ENCODE assay signal across 32 cellular contexts in the genomic region with DNA sequence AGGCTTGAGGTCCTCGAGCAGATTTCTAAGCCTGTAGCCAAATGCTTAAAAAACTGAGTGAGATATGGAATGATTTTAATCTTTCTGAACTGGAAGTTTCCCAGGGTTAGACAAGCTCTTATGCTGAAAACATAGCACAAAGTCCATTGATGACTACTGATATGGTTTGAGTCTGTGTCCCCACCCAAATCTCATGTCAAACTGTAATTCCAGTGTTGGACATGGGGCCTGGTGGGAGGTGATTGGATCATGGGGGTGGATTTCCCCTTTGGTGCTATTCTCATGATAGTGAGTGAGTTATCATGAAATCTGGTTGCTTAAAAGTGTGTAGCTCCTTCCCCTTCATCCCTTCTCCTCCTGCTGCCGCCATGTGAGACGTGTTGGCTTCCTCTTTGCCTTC.
"Had no signal": no experiment of that assay in that cellular context is flagged by ENCODE, and none has a peak within 500 bp of the region (broad histone marks: within the 10 kb centered on the region; RNA-seq: fewer than 3 reads in every experiment).

No MANE protein-coding gene starts in this region.

- H3K4me3 Mint-ChIP-seq: activated B cell treated with CpG ODN at 0.5 μM for 24 hours; activated CD4-positive, alpha-beta memory T cell treated with anti-CD3 and anti-CD28 coated beads, Interleukin-2, amount 10 ng/mL, durations not matched to agents 7 days and 5 days; activated CD4-positive, alpha-beta T cell treated with anti-CD3 and anti-CD28 coated beads, Interleukin-2, amount 10 ng/mL, durations not matched to agents 7 days and 5 days; activated CD8-positive, alpha-beta memory T cell treated with anti-CD3 and anti-CD28 coated beads, Interleukin-2, amount 10 ng/mL, durations not matched to agents 7 days and 5 days; activated CD8-positive, alpha-beta T cell treated with anti-CD3 and anti-CD28 coated beads, Interleukin-2, amount 10 ng/mL, durations not matched to agents 7 days and 5 days; activated naive CD4-positive, alpha-beta T cell treated with anti-CD3 and anti-CD28 coated beads, Interleukin-2, amount 10 ng/mL, durations not matched to agents 7 days and 5 days; activated naive CD4-positive, alpha-beta T cell treated with anti-CD3 and anti-CD28 coated beads, Interleukin-2, amount 50 U/mL, for 24 hours; activated naive CD8-positive, alpha-beta T cell; activated naive CD8-positive, alpha-beta T cell treated with anti-CD3 and anti-CD28 coated beads, Interleukin-2, amount 10 ng/mL, durations not matched to agents 7 days and 5 days; activated naive CD8-positive, alpha-beta T cell treated with anti-CD3 and anti-CD28 coated beads, Interleukin-2, amount 50 U/mL, for 24 hours; activated T-cell treated with anti-CD3 and anti-CD28 coated beads, Interleukin-2, amount 50 U/mL, for 24 hours; T-helper 1 cell treated with Interleukin-12 subunit alpha and Interleukin-12 subunit beta and Interleukin-4 antibody, amounts not matched to agents 30 μg/mL and 1 μg/mL, for 36 hours; T-helper 2 cell treated with Interferon-gamma antibody and Interleukin-4, amounts not matched to agents 5 μg/mL and 100 μg/mL, for 36 hours had no signal

- H3K36me3 Mint-ChIP-seq: activated CD8-positive, alpha-beta memory T cell treated with anti-CD3 and anti-CD28 coated beads, Interleukin-2, amount 10 ng/mL, durations not matched to agents 7 days and 5 days; activated naive CD4-positive, alpha-beta T cell treated with anti-CD3 and anti-CD28 coated beads, Interleukin-2, amount 10 ng/mL, durations not matched to agents 7 days and 5 days; activated naive CD4-positive, alpha-beta T cell treated with anti-CD3 and anti-CD28 coated beads, Interleukin-2, amount 50 U/mL, for 24 hours; activated naive CD8-positive, alpha-beta T cell; activated naive CD8-positive, alpha-beta T cell treated with anti-CD3 and anti-CD28 coated beads, Interleukin-2, amount 10 ng/mL, durations not matched to agents 7 days and 5 days had no signal

- H3K4me3 ChIP-seq: body of pancreas, breast epithelium had no signal

- H3K27ac ChIP-seq: body of pancreas, brain microvascular endothelial cell, VCaP had no signal

- H3K9me3 Mint-ChIP-seq: activated B cell treated with CpG ODN at 0.5 μM for 24 hours; activated CD4-positive, alpha-beta memory T cell treated with anti-CD3 and anti-CD28 coated beads, Interleukin-2, amount 10 ng/mL, durations not matched to agents 7 days and 5 days; activated CD4-positive, alpha-beta T cell treated with anti-CD3 and anti-CD28 coated beads, Interleukin-2, amount 10 ng/mL, durations not matched to agents 7 days and 5 days; activated naive CD4-positive, alpha-beta T cell treated with anti-CD3 and anti-CD28 coated beads, Interleukin-2, amount 10 ng/mL, durations not matched to agents 7 days and 5 days; activated naive CD4-positive, alpha-beta T cell treated with anti-CD3 and anti-CD28 coated beads, Interleukin-2, amount 50 U/mL, for 24 hours; activated naive CD8-positive, alpha-beta T cell treated with anti-CD3 and anti-CD28 coated beads, Interleukin-2, amount 10 ng/mL, durations not matched to agents 7 days and 5 days; activated naive CD8-positive, alpha-beta T cell treated with anti-CD3 and anti-CD28 coated beads, Interleukin-2, amount 50 U/mL, for 24 hours; activated T-cell treated with anti-CD3 and anti-CD28 coated beads, Interleukin-2, amount 50 U/mL, for 24 hours; activated T-helper 2 cell treated with anti-CD3 and anti-CD28 coated beads, Interferon-gamma antibody, Interleukin-2, Interleukin-4, amounts not matched to agents 10 μg/mL and 5 μg/mL and 100 μg/mL, durations not matched to agents 14 hours and 24 hours and 36 hours; T-helper 1 cell treated with Interleukin-12 subunit alpha and Interleukin-12 subunit beta and Interleukin-4 antibody, amounts not matched to agents 30 μg/mL and 1 μg/mL, for 36 hours; T-helper 2 cell treated with Interferon-gamma antibody and Interleukin-4, amounts not matched to agents 5 μg/mL and 100 μg/mL, for 36 hours had no signal

- H3K27ac Mint-ChIP-seq: activated B cell treated with CpG ODN at 0.5 μM for 24 hours; activated CD4-positive, alpha-beta memory T cell treated with anti-CD3 and anti-CD28 coated beads, Interleukin-2, amount 10 ng/mL, durations not matched to agents 7 days and 5 days; activated CD4-positive, alpha-beta T cell treated with anti-CD3 and anti-CD28 coated beads, Interleukin-2, amount 10 ng/mL, durations not matched to agents 7 days and 5 days; activated CD8-positive, alpha-beta memory T cell treated with anti-CD3 and anti-CD28 coated beads, Interleukin-2, amount 10 ng/mL, durations not matched to agents 7 days and 5 days; activated CD8-positive, alpha-beta T cell treated with anti-CD3 and anti-CD28 coated beads, Interleukin-2, amount 10 ng/mL, durations not matched to agents 7 days and 5 days; activated naive CD4-positive, alpha-beta T cell treated with anti-CD3 and anti-CD28 coated beads, Interleukin-2, amount 10 ng/mL, durations not matched to agents 7 days and 5 days; activated naive CD4-positive, alpha-beta T cell treated with anti-CD3 and anti-CD28 coated beads, Interleukin-2, amount 50 U/mL, for 24 hours; activated naive CD8-positive, alpha-beta T cell; activated naive CD8-positive, alpha-beta T cell treated with anti-CD3 and anti-CD28 coated beads, Interleukin-2, amount 10 ng/mL, durations not matched to agents 7 days and 5 days; activated naive CD8-positive, alpha-beta T cell treated with anti-CD3 and anti-CD28 coated beads, Interleukin-2, amount 50 U/mL, for 24 hours; activated T-cell treated with anti-CD3 and anti-CD28 coated beads, Interleukin-2, amount 50 U/mL, for 24 hours; activated T-helper 2 cell treated with anti-CD3 and anti-CD28 coated beads, Interferon-gamma antibody, Interleukin-2, Interleukin-4, amounts not matched to agents 10 μg/mL and 5 μg/mL and 100 μg/mL, durations not matched to agents 14 hours and 24 hours and 36 hours; T-helper 1 cell treated with Interleukin-12 subunit alpha and Interleukin-12 subunit beta and Interleukin-4 antibody, amounts not matched to agents 30 μg/mL and 1 μg/mL, for 36 hours; T-helper 2 cell treated with Interferon-gamma antibody and Interleukin-4, amounts not matched to agents 5 μg/mL and 100 μg/mL, for 36 hours had no signal

- H3K9me3 ChIP-seq: body of pancreas, breast epithelium had no signal

- ATAC-seq: activated CD8-positive, alpha-beta memory T cell treated with anti-CD3 and anti-CD28 coated beads, Interleukin-2, amount 10 ng/mL, durations not matched to agents 7 days and 5 days; activated CD8-positive, alpha-beta T cell treated with anti-CD3 and anti-CD28 coated beads, Interleukin-2, amount 10 ng/mL, durations not matched to agents 7 days and 5 days; activated naive CD8-positive, alpha-beta T cell treated with anti-CD3 and anti-CD28 coated beads, Interleukin-2, amount 50 U/mL, for 24 hours; body of pancreas had no signal

- H3K4me1 Mint-ChIP-seq: activated B cell treated with CpG ODN at 0.5 μM for 24 hours; activated CD4-positive, alpha-beta memory T cell treated with anti-CD3 and anti-CD28 coated beads, Interleukin-2, amount 10 ng/mL, durations not matched to agents 7 days and 5 days; activated CD4-positive, alpha-beta T cell treated with anti-CD3 and anti-CD28 coated beads, Interleukin-2, amount 10 ng/mL, durations not matched to agents 7 days and 5 days; activated CD8-positive, alpha-beta memory T cell treated with anti-CD3 and anti-CD28 coated beads, Interleukin-2, amount 10 ng/mL, durations not matched to agents 7 days and 5 days; activated naive CD4-positive, alpha-beta T cell treated with anti-CD3 and anti-CD28 coated beads, Interleukin-2, amount 10 ng/mL, durations not matched to agents 7 days and 5 days; activated naive CD4-positive, alpha-beta T cell treated with anti-CD3 and anti-CD28 coated beads, Interleukin-2, amount 50 U/mL, for 24 hours; activated naive CD8-positive, alpha-beta T cell treated with anti-CD3 and anti-CD28 coated beads, Interleukin-2, amount 10 ng/mL, durations not matched to agents 7 days and 5 days; activated naive CD8-positive, alpha-beta T cell treated with anti-CD3 and anti-CD28 coated beads, Interleukin-2, amount 50 U/mL, for 24 hours had no signal

- H3K4me1 ChIP-seq: body of pancreas, breast epithelium had no signal

- DNase-seq: activated B cell treated with CpG ODN at 0.5 μM for 24 hours; activated CD4-positive, alpha-beta memory T cell treated with anti-CD3 and anti-CD28 coated beads, Interleukin-2, amount 10 ng/mL, durations not matched to agents 7 days and 5 days; activated CD4-positive, alpha-beta T cell treated with anti-CD3 and anti-CD28 coated beads for 4 hours; activated CD4-positive, alpha-beta T cell treated with anti-CD3 and anti-CD28 coated beads, Interleukin-2, amount 10 ng/mL, durations not matched to agents 7 days and 5 days; activated CD4-positive, alpha-beta T cell treated with anti-CD3 and anti-CD28 coated beads, Interleukin-2, amount 50 U/mL, for 48 hours; activated CD4-positive, CD25-positive, alpha-beta regulatory T cell treated with anti-CD3 and anti-CD28 coated beads, Interleukin-2, amount 50 U/mL, for 72 hours; activated CD8-positive, alpha-beta memory T cell treated with anti-CD3 and anti-CD28 coated beads for 24 hours; activated CD8-positive, alpha-beta memory T cell treated with anti-CD3 and anti-CD28 coated beads, Interleukin-2, amount 10 ng/mL, durations not matched to agents 7 days and 5 days; activated CD8-positive, alpha-beta memory T cell treated with anti-CD3 and anti-CD28 coated beads, Interleukin-2, amount 50 U/mL, for 48 hours; activated CD8-positive, alpha-beta T cell treated with anti-CD3 and anti-CD28 coated beads, Interleukin-2, amount 10 ng/mL, durations not matched to agents 7 days and 5 days; activated effector memory CD4-positive, alpha-beta T cell treated with Interleukin-2 at 50 U/mL for 16 hours; activated gamma-delta T cell; activated naive CD4-positive, alpha-beta T cell treated with anti-CD3 and anti-CD28 coated beads, Interleukin-2, amount 10 ng/mL, durations not matched to agents 7 days and 5 days; activated naive CD4-positive, alpha-beta T cell treated with Interleukin-2 at 50 U/mL for 16 hours; activated naive CD8-positive, alpha-beta T cell treated with anti-CD3 and anti-CD28 coated beads, Interleukin-2, amount 10 ng/mL, durations not matched to agents 7 days and 5 days; activated naive CD8-positive, alpha-beta T cell treated with anti-CD3 and anti-CD28 coated beads, Interleukin-2, amount 50 U/mL, for 24 hours; activated T-cell treated with anti-CD3 and anti-CD28 coated beads, Interleukin-2, amount 50 U/mL, for 24 hours; activated T-cell treated with anti-CD3 and anti-CD28 coated beads, Interleukin-2, amount 50 U/mL, for 48 hours; aorta; body of pancreas; brain microvascular endothelial cell; central memory CD4-positive, alpha-beta T cell; T-helper 1 cell; T-helper 2 cell; T-helper 9 cell had no signal

- H3K27me3 ChIP-seq: body of pancreas, brain microvascular endothelial cell, breast epithelium had no signal

- H3K36me3 ChIP-seq: brain microvascular endothelial cell, breast epithelium had no signal

- H3K27me3 Mint-ChIP-seq: activated B cell treated with CpG ODN at 0.5 μM for 24 hours; activated CD4-positive, alpha-beta memory T cell treated with anti-CD3 and anti-CD28 coated beads, Interleukin-2, amount 10 ng/mL, durations not matched to agents 7 days and 5 days; activated CD4-positive, alpha-beta T cell treated with anti-CD3 and anti-CD28 coated beads, Interleukin-2, amount 10 ng/mL, durations not matched to agents 7 days and 5 days; activated naive CD4-positive, alpha-beta T cell treated with anti-CD3 and anti-CD28 coated beads, Interleukin-2, amount 10 ng/mL, durations not matched to agents 7 days and 5 days; activated naive CD4-positive, alpha-beta T cell treated with anti-CD3 and anti-CD28 coated beads, Interleukin-2, amount 50 U/mL, for 24 hours; activated naive CD8-positive, alpha-beta T cell; activated naive CD8-positive, alpha-beta T cell treated with anti-CD3 and anti-CD28 coated beads, Interleukin-2, amount 50 U/mL, for 24 hours; activated T-cell treated with anti-CD3 and anti-CD28 coated beads, Interleukin-2, amount 50 U/mL, for 24 hours had no signal
